In the genomic region with DNA sequence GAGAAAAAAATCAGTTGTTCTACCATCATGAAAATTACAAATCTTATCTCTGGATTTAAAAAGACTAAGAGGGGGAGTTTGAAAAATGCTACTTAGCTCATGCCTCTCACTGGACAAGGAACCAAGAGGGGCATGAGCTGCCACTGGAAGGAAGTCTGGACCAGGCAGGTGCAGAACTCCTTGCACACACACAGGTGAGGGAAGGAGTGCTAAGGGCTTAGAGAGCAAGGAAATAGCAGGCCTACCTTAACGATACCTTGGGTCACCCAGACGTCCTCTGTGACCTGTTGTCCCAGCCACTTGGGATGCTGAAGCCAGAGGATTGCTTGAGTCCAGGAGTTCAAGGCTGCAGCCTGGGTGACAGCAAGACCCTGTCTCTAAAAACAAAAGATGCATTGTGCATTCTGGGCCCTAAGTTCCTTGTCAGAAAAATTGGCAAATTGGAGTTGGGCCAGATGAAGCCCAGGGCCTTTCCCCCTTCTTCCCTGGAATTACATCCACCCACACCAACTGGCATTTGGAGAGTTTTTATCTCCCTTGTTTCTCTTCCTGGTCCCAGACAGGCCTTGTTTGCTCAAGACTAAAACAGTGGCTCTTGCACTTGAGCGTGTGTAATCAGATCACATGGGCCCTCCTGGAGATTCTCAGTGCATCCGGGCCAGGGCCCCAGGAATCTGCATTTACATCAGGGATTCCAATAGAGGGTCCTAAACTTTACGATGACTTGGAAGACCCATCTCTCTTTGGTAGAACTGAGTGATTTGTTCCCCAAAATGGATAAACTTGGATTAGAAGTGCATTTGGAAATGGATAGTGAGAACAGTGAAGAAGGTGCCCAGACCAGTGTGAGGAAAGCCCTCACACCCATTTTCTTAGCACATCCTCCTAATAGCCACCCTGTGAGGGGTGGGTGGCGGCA, we compare ENCODE assay signal across 9 cellular contexts. TPM values are rescaled to one million over a fixed set of nuclear protein-coding genes. Genes with fewer than 3 reads are reported as not detected.
DNase-seq lines count a peak whose midpoint lies in the region; ATAC-seq and TF ChIP-seq lines count a peak whose summit lies in the region.
"Had no signal": no experiment of that assay in that cellular context is flagged by ENCODE, and none has a peak within 500 bp of the region (broad histone marks: within the 10 kb centered on the region; RNA-seq: fewer than 3 reads in every experiment).

No MANE protein-coding gene starts in this region.

- H3K4me3 ChIP-seq in AG10803 (ENCODE audit: low read length) (peak overlapping the region; percentile 100), GM23338 (no peak overlapping the region)

- H3K36me3 Mint-ChIP-seq in GM23338 (ENCODE audit: low read depth) = peaks cover 33% of the 10 kb centered on the region
- H3K36me3 Mint-ChIP-seq in activated CD8-positive, alpha-beta T cell treated with anti-CD3 and anti-CD28 coated beads, Interleukin-2, amount 10 ng/mL, durations not matched to agents 7 days and 5 days (ENCODE audit: low read depth) = peaks cover 37% of the 10 kb centered on the region

- peak overlapping the region; percentile 78 for H3K27ac ChIP-seq in GM23338 (ENCODE audit: low read depth)
- H3K27ac ChIP-seq: HL-60 had no signal

- peaks cover 26% of the 10 kb centered on the region for H3K27me3 Mint-ChIP-seq in GM23338 (ENCODE audit: insufficient read depth, low read depth, poor library complexity)
- H3K27me3 Mint-ChIP-seq in activated CD8-positive, alpha-beta T cell treated with anti-CD3 and anti-CD28 coated beads, Interleukin-2, amount 10 ng/mL, durations not matched to agents 7 days and 5 days (ENCODE audit: low read depth) = no peaks in the 10 kb centered on the region

- DNase-seq in AG10803 (ENCODE audit: low read depth) (peak; percentile 84), GM23338 (ENCODE audit: low spot score) (peak; percentile 39), foreskin melanocyte (peak; percentile 92), middle frontal gyrus (ENCODE audit: extremely low spot score, low spot score) (no peak), kidney glomerular epithelial cell (lab: John Stamatoyannopoulos, UW) (no peak)
- no peak for DNase-seq in activated CD8-positive, alpha-beta T cell treated with anti-CD3 and anti-CD28 coated beads, Interleukin-2, amount 10 ng/mL, durations not matched to agents 7 days and 5 days
- DNase-seq in stimulated activated CD8-positive, alpha-beta memory T cell treated with anti-CD3 and anti-CD28 coated beads, Interleukin-4, amount 100 ng/mL, for 48 hours = peak; percentile 65

- H4K20me1 ChIP-seq in GM23338 (replicated peaks; ENCODE audit: insufficient read depth) = peaks cover 10% of the 10 kb centered on the region

- ATAC-seq in GM23338 (no peak), GM18511 (IDR thresholded peaks at IDR 0.05; ENCODE audit: unreplicated experiment) (no peak)
- no peak for ATAC-seq in activated CD8-positive, alpha-beta T cell treated with anti-CD3 and anti-CD28 coated beads, Interleukin-2, amount 10 ng/mL, durations not matched to agents 7 days and 5 days

- H3K36me3 ChIP-seq in GM23338 (ENCODE audit: insufficient read depth) = peaks cover 6% of the 10 kb centered on the region

- peaks cover 23% of the 10 kb centered on the region for H3K4me1 ChIP-seq in GM23338 (ENCODE audit: insufficient read depth)

- CTCF ChIA-PET in activated CD8-positive, alpha-beta T cell treated with anti-CD3 and anti-CD28 coated beads, Interleukin-2, amount 10 ng/mL, durations not matched to agents 7 days and 5 days (lab: Charles Lee) = interaction anchor here (1.0 to 10.5 kb wide), 13 partner anchors 15 to 150 kb away, joined by 3 to 122 read pairs (median 18); no protein-coding TSS in a partner anchor

- peaks cover 33% of the 10 kb centered on the region for H3K4me1 Mint-ChIP-seq in GM23338
- H3K4me1 Mint-ChIP-seq in activated CD8-positive, alpha-beta T cell treated with anti-CD3 and anti-CD28 coated beads, Interleukin-2, amount 10 ng/mL, durations not matched to agents 7 days and 5 days (ENCODE audit: low read depth) = peaks cover 61% of the 10 kb centered on the region

- TF ChIP-seq CTCF in AG10803 (conservative IDR thresholded peaks at IDR 0.05; ENCODE audit: low read length) (no peak), GM23338 (conservative IDR thresholded peaks at IDR 0.05; ENCODE audit: low read depth in 2 of 2) (no peak)

- H3K79me2 ChIP-seq in GM23338 (replicated peaks; ENCODE audit: insufficient read depth) = peaks cover 22% of the 10 kb centered on the region

- peaks cover 22% of the 10 kb centered on the region; the same call in 1 of the 2 replicates for H3F3A ChIP-seq in GM23338 (replicated peaks; ENCODE audit: low read depth)

- POLR2A ChIA-PET in activated CD8-positive, alpha-beta T cell treated with anti-CD3 and anti-CD28 coated beads, Interleukin-2, amount 10 ng/mL, durations not matched to agents 7 days and 5 days (lab: Charles Lee) = interaction anchor here (0.5 to 7.4 kb wide), 13 partner anchors 15 to 61 kb away, joined by 3 to 86 read pairs (median 46); a partner anchor contains a TSS

- H3K4me2 ChIP-seq in GM23338 = no peak overlapping the region

- H2AFZ ChIP-seq in GM23338 = no peak overlapping the region

- H3K4me3 Mint-ChIP-seq in GM23338 = peak overlapping the region; percentile 92
- H3K4me3 Mint-ChIP-seq in activated CD8-positive, alpha-beta T cell treated with anti-CD3 and anti-CD28 coated beads, Interleukin-2, amount 10 ng/mL, durations not matched to agents 7 days and 5 days = peak overlapping the region; percentile 90

- peak overlapping the region; percentile 59; the same call in 1 of the 2 replicates for H3K27ac Mint-ChIP-seq in GM23338
- peak overlapping the region; percentile 91 for H3K27ac Mint-ChIP-seq in activated CD8-positive, alpha-beta T cell treated with anti-CD3 and anti-CD28 coated beads, Interleukin-2, amount 10 ng/mL, durations not matched to agents 7 days and 5 days

- no peaks in the 10 kb centered on the region for H3K9me2 ChIP-seq in GM23338 (ENCODE audit: insufficient read depth)

- H3K9me3 Mint-ChIP-seq in GM23338 = no peaks in the 10 kb centered on the region
- H3K9me3 Mint-ChIP-seq in activated CD8-positive, alpha-beta T cell treated with anti-CD3 and anti-CD28 coated beads, Interleukin-2, amount 10 ng/mL, durations not matched to agents 7 days and 5 days (ENCODE audit: insufficient read depth) = no peaks in the 10 kb centered on the region

- no peaks in the 10 kb centered on the region for H3K27me3 ChIP-seq in GM23338 (ENCODE audit: insufficient read depth)

TF ChIP-seq in GM23338, 12 proteins besides CTCF, POLR2A, EP300 and RAD21:
- TF ChIP-seq, protein P1, sequence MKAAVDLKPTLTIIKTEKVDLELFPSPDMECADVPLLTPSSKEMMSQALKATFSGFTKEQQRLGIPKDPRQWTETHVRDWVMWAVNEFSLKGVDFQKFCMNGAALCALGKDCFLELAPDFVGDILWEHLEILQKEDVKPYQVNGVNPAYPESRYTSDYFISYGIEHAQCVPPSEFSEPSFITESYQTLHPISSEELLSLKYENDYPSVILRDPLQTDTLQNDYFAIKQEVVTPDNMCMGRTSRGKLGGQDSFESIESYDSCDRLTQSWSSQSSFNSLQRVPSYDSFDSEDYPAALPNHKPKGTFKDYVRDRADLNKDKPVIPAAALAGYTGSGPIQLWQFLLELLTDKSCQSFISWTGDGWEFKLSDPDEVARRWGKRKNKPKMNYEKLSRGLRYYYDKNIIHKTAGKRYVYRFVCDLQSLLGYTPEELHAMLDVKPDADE (IDR thresholded peaks at IDR 0.05) = no peak
- TF ChIP-seq ZNF331 (CRISPR knock-in tag; IDR thresholded peaks at IDR 0.05; ENCODE audit: low read depth) (no peak), POLR2AphosphoS5 (IDR thresholded peaks at IDR 0.05; ENCODE audit: low read depth) (peak; percentile 78)

RNA-seq across cellular contexts. Expression of a gene that starts 3.0 kb away (rescaled TPM):
- 110 and 136 TPM in 2 replicates for total RNA-seq in GM23338 (2014; rRNA removed; shearing (Covaris generic))
- polyA plus RNA-seq in GM23338 (2016; fragmentation: Nextera tagmentation; extraction: Ambion mirVana) = 108 and 114 TPM in 2 replicates
- total RNA-seq in activated CD8-positive, alpha-beta T cell treated with anti-CD3 and anti-CD28 coated beads, Interleukin-2, amount 10 ng/mL, durations not matched to agents 7 days and 5 days = 100 to 1,000 TPM; 382 to 384 TPM

Comparison
In these comparisons a context has a peak if more than half of its experiments do, and no peak if none do; other contexts are left out.
1. DNase-seq: peak in AG10803 (single experiment), GM23338 (single experiment), foreskin melanocyte (single experiment) and stimulated activated CD8-positive, alpha-beta memory T cell treated with anti-CD3 and anti-CD28 coated beads, Interleukin-4, amount 100 ng/mL, for 48 hours (single experiment); none in activated CD8-positive, alpha-beta T cell treated with anti-CD3 and anti-CD28 coated beads, Interleukin-2, amount 10 ng/mL, durations not matched to agents 7 days and 5 days (single experiment), middle frontal gyrus (single experiment) and kidney glomerular epithelial cell (single experiment).